13 cellular contexts compared by ENCODE assay signal in the genomic region with DNA sequence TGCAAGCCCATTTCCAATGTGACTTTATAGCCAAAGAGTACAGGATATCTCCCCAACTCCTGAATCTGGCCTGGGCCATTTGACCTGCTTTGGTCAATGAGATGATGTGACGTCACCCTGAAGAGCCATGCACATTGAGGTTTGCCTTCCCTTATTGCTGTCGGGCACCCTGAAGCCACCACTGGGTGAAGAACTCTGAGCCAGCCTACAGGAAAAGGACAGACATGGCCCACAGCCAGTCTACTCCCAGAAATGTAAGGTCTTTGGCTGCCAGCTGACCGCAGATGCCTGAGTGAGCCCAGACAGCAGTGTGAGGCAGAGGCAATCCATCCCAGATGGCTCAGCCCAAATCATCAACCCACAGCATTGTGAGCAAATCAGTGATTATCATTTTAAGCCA. TPM values are rescaled to one million over a fixed set of nuclear protein-coding genes. Genes with fewer than 3 reads are reported as not detected.
DNase-seq lines count a peak whose midpoint lies in the region; TF ChIP-seq lines count a peak whose summit lies in the region.
"Had no signal": no experiment of that assay in that cellular context is flagged by ENCODE, and none has a peak within 500 bp of the region (broad histone marks: within the 10 kb centered on the region; RNA-seq: fewer than 3 reads in every experiment).

No MANE protein-coding gene starts in this region.

- DNase-seq in DMS 273 (lab: John Stamatoyannopoulos, UW; ENCODE audit: unreplicated experiment) (peak; percentile 78), adipocyte (ENCODE audit: low read depth) (peak; percentile 4), head of caudate nucleus (peak; percentile 38 to 89 (median 74)), osteoblast (ENCODE audit: insufficient read length, low spot score, missing footprints) (peak; percentile 96), RWPE1 (ENCODE audit: low spot score) (no peak), T-helper 9 cell (no peak)
- DNase-seq in activated CD4-positive, alpha-beta T cell treated with anti-CD3 and anti-CD28 coated beads for 48 hours = no peak
- no peak for DNase-seq in central memory CD4-positive, alpha-beta T cell
- DNase-seq: activated CD4-positive, CD25-positive, alpha-beta regulatory T cell treated with anti-CD3 and anti-CD28 coated beads, Interleukin-2, amount 50 U/mL, for 72 hours; esophagus squamous epithelium; NCI-H1048; NCI-H69 had no signal

- H3K27ac ChIP-seq in osteoblast (ENCODE audit: low read depth, low read length) = no peak overlapping the region
- no peak overlapping the region for H3K27ac ChIP-seq in RWPE1
- H3K27ac ChIP-seq: esophagus squamous epithelium had no signal

- CTCF ChIA-PET in RWPE1 (lab: Yijun Ruan, JAX) = no interaction called here

- no peaks in the 10 kb centered on the region for H3K79me2 ChIP-seq in osteoblast (ENCODE audit: insufficient read depth, low read length)

- H2AFZ ChIP-seq in osteoblast (ENCODE audit: low read length) = no peak overlapping the region

- no peak overlapping the region for H3K9ac ChIP-seq in adipocyte (ENCODE audit: low read length)

- H3K9me3 ChIP-seq in adipocyte (ENCODE audit: control insufficient read depth, low read length) = no peaks in the 10 kb centered on the region
- no peaks in the 10 kb centered on the region for H3K9me3 ChIP-seq in osteoblast (ENCODE audit: low read depth, low read length)
- H3K9me3 ChIP-seq: esophagus squamous epithelium had no signal

- peaks cover 19% of the 10 kb centered on the region for H3K4me1 ChIP-seq in adipocyte (ENCODE audit: control insufficient read depth, insufficient read depth, low read length)
- no peaks in the 10 kb centered on the region for H3K4me1 ChIP-seq in osteoblast (ENCODE audit: insufficient read depth, low read length)

- TF ChIP-seq CTCF in osteoblast (IDR thresholded peaks at IDR 0.05; ENCODE audit: extremely low read depth, low read depth, low read length) (no peak), RWPE1 (conservative IDR thresholded peaks at IDR 0.05; ENCODE audit: low read depth) (no peak)

- peaks cover 17% of the 10 kb centered on the region for H3K27me3 ChIP-seq in adipocyte (replicated peaks; ENCODE audit: control insufficient read depth, insufficient read depth, low read length)
- H3K27me3 ChIP-seq in osteoblast (ENCODE audit: insufficient read depth, low read length) = peaks cover 22% of the 10 kb centered on the region

- POLR2A ChIA-PET in RWPE1 (lab: Yijun Ruan, JAX; ENCODE audit: low non-redundant PET) = no interaction called here

- intact Hi-C loops in head of caudate nucleus (cut with DNase I) = loop anchor here (5.0 kb wide), 1 partner anchor 317 kb away; no protein-coding TSS in a partner anchor

- H4K20me1 ChIP-seq in osteoblast (ENCODE audit: insufficient read depth, low read length) = no peaks in the 10 kb centered on the region

- H3K4me2 ChIP-seq in osteoblast (ENCODE audit: insufficient read depth, low read length) = no peak overlapping the region

- H3K36me3 ChIP-seq in adipocyte (ENCODE audit: control insufficient read depth, insufficient read depth, low read length, severe bottlenecking) (no peaks in the 10 kb centered on the region), osteoblast (ENCODE audit: insufficient read depth, low read length) (no peaks in the 10 kb centered on the region)
- H3K36me3 ChIP-seq: esophagus squamous epithelium had no signal

- H3K4me3 ChIP-seq in adipocyte (ENCODE audit: low read length) = no peak overlapping the region
- H3K4me3 ChIP-seq in osteoblast (ENCODE audit: insufficient read depth, low read length) = no peak overlapping the region
- H3K4me3 ChIP-seq: esophagus squamous epithelium had no signal

RNA-seq across cellular contexts. Expression of a gene that starts 3.7 kb away (rescaled TPM):
- total RNA-seq in osteoblast = 2.2 and 3.2 TPM in 2 replicates
- total RNA-seq: activated T-helper 2 cell treated with anti-CD3 and anti-CD28 coated beads, Interferon-gamma antibody, Interleukin-2, Interleukin-4, amounts not matched to agents 10 μg/mL and 5 μg/mL and 100 μg/mL, durations not matched to agents 14 hours and 24 hours and 36 hours; esophagus squamous epithelium had no signal

Comparison
In these comparisons a context has a peak if more than half of its experiments do, and no peak if none do; other contexts are left out.
1. DNase-seq: peak in DMS 273 (single experiment), adipocyte (single experiment), head of caudate nucleus (42 of 42) and osteoblast (single experiment); none in RWPE1 (single experiment), activated CD4-positive, alpha-beta T cell treated with anti-CD3 and anti-CD28 coated beads for 48 hours (single experiment), central memory CD4-positive, alpha-beta T cell (single experiment) and T-helper 9 cell (single experiment).